Comparison of ENCODE assay signal across 26 cellular contexts in genomic region chr3:136044980-136045745, GRCh38.
"Had no signal": no experiment of that assay in that cellular context is flagged by ENCODE, and none has a peak within 500 bp of the region (broad histone marks: within the 10 kb centered on the region; RNA-seq: fewer than 3 reads in every experiment).

No MANE protein-coding gene starts in this region.

- DNase-seq: activated B cell treated with CpG ODN at 0.5 μM for 24 hours; activated CD4-positive, alpha-beta T cell treated with anti-CD3 and anti-CD28 coated beads for 1 hour; activated CD4-positive, alpha-beta T cell treated with anti-CD3 and anti-CD28 coated beads, Interleukin-2, amount 10 ng/mL, durations not matched to agents 24 days and 14 days; activated CD4-positive, alpha-beta T cell treated with anti-CD3 and anti-CD28 coated beads, Interleukin-2, amount 50 U/mL, for 48 hours; activated CD8-positive, alpha-beta memory T cell treated with anti-CD3 and anti-CD28 coated beads, Interleukin-2, amount 10 ng/mL, durations not matched to agents 7 days and 5 days; activated effector memory CD4-positive, alpha-beta T cell treated with Interleukin-2 at 50 U/mL for 16 hours; activated naive CD4-positive, alpha-beta T cell; activated T-cell treated with anti-CD3 and anti-CD28 coated beads, Interleukin-2, amount 50 U/mL, for 24 hours; body of pancreas; Kasumi-1; NCI-H1048; NCI-H146; NCI-H187 treated with DMSO at 0.1 percent for 48 hours; NCI-H2081 treated with DMSO at 0.1 percent for 48 hours; NCI-H2227 treated with DMSO at 0.1 percent for 48 hours; NCI-H446 treated with DMSO at 0.1 percent for 48 hours; NCI-H524 treated with DMSO at 0.1 percent for 48 hours; PC-9; T-cell; T-helper 2 cell; T1000 had no signal

- H3K4me3 Mint-ChIP-seq: activated B cell treated with CpG ODN at 0.5 μM for 24 hours; activated CD4-positive, alpha-beta T cell treated with anti-CD3 and anti-CD28 coated beads, Interleukin-2, amount 10 ng/mL, durations not matched to agents 24 days and 14 days; activated CD8-positive, alpha-beta memory T cell treated with anti-CD3 and anti-CD28 coated beads, Interleukin-2, amount 10 ng/mL, durations not matched to agents 7 days and 5 days; activated naive CD4-positive, alpha-beta T cell treated with anti-CD3 and anti-CD28 coated beads, Interleukin-2, amount 50 U/mL, for 24 hours; activated T-cell treated with anti-CD3 and anti-CD28 coated beads, Interleukin-2, amount 50 U/mL, for 24 hours; activated T-helper 1 cell treated with anti-CD3 and anti-CD28 coated beads, Interleukin-12 subunit alpha, Interleukin-12 subunit beta, Interleukin-2, Interleukin-4 antibody, amounts not matched to agents 30 ng/mL and 10 ng/mL and 1 ng/mL, durations not matched to agents 14 hours and 24 hours and 36 hours; T-cell had no signal

- H3K4me3 ChIP-seq: ascending aorta, body of pancreas, K562, PC-9, SK-N-MC had no signal

- H3K27ac Mint-ChIP-seq: activated B cell treated with CpG ODN at 0.5 μM for 24 hours; activated CD4-positive, alpha-beta T cell treated with anti-CD3 and anti-CD28 coated beads, Interleukin-2, amount 10 ng/mL, durations not matched to agents 24 days and 14 days; activated CD8-positive, alpha-beta memory T cell treated with anti-CD3 and anti-CD28 coated beads, Interleukin-2, amount 10 ng/mL, durations not matched to agents 7 days and 5 days; activated naive CD4-positive, alpha-beta T cell treated with anti-CD3 and anti-CD28 coated beads, Interleukin-2, amount 50 U/mL, for 24 hours; activated T-cell treated with anti-CD3 and anti-CD28 coated beads, Interleukin-2, amount 50 U/mL, for 24 hours; activated T-helper 1 cell treated with anti-CD3 and anti-CD28 coated beads, Interleukin-12 subunit alpha, Interleukin-12 subunit beta, Interleukin-2, Interleukin-4 antibody, amounts not matched to agents 30 ng/mL and 10 ng/mL and 1 ng/mL, durations not matched to agents 14 hours and 24 hours and 36 hours; T-cell had no signal

- H3K27ac ChIP-seq: ascending aorta, body of pancreas, PC-9, SK-N-MC had no signal

- H3K4me1 ChIP-seq: ascending aorta, body of pancreas had no signal

- H3K27me3 ChIP-seq: ascending aorta, body of pancreas had no signal

- H3K36me3 Mint-ChIP-seq: activated CD8-positive, alpha-beta memory T cell treated with anti-CD3 and anti-CD28 coated beads, Interleukin-2, amount 10 ng/mL, durations not matched to agents 7 days and 5 days; activated naive CD4-positive, alpha-beta T cell treated with anti-CD3 and anti-CD28 coated beads, Interleukin-2, amount 50 U/mL, for 24 hours; T-cell had no signal

- H3K4me1 Mint-ChIP-seq: activated B cell treated with CpG ODN at 0.5 μM for 24 hours; activated CD4-positive, alpha-beta T cell treated with anti-CD3 and anti-CD28 coated beads, Interleukin-2, amount 10 ng/mL, durations not matched to agents 24 days and 14 days; activated CD8-positive, alpha-beta memory T cell treated with anti-CD3 and anti-CD28 coated beads, Interleukin-2, amount 10 ng/mL, durations not matched to agents 7 days and 5 days; activated naive CD4-positive, alpha-beta T cell treated with anti-CD3 and anti-CD28 coated beads, Interleukin-2, amount 50 U/mL, for 24 hours; T-cell had no signal

- H3K9me3 Mint-ChIP-seq: activated B cell treated with CpG ODN at 0.5 μM for 24 hours; activated CD4-positive, alpha-beta T cell treated with anti-CD3 and anti-CD28 coated beads, Interleukin-2, amount 10 ng/mL, durations not matched to agents 24 days and 14 days; activated naive CD4-positive, alpha-beta T cell treated with anti-CD3 and anti-CD28 coated beads, Interleukin-2, amount 50 U/mL, for 24 hours; activated T-cell treated with anti-CD3 and anti-CD28 coated beads, Interleukin-2, amount 50 U/mL, for 24 hours; activated T-helper 1 cell treated with anti-CD3 and anti-CD28 coated beads, Interleukin-12 subunit alpha, Interleukin-12 subunit beta, Interleukin-2, Interleukin-4 antibody, amounts not matched to agents 30 ng/mL and 10 ng/mL and 1 ng/mL, durations not matched to agents 14 hours and 24 hours and 36 hours; T-cell had no signal

- ATAC-seq: activated CD8-positive, alpha-beta memory T cell treated with anti-CD3 and anti-CD28 coated beads, Interleukin-2, amount 10 ng/mL, durations not matched to agents 7 days and 5 days; body of pancreas; K562; T-cell had no signal

- H3K9me3 ChIP-seq: ascending aorta, body of pancreas had no signal
